In genomic region chr2:37711308-37711731, GRCh38 we compare ENCODE assay signal across 8 cellular contexts. TPM values are rescaled to one million over a fixed set of nuclear protein-coding genes. Genes with fewer than 3 reads are reported as not detected.
DNase-seq lines count a peak whose midpoint lies in the region; ATAC-seq and TF ChIP-seq lines count a peak whose summit lies in the region.

No MANE protein-coding gene starts in this region.

- H3K4me3 ChIP-seq in fibroblast of villous mesenchyme (ENCODE audit: low read depth, low read length) (no peak overlapping the region), coronary artery (no peak overlapping the region)

- H3K9me3 Mint-ChIP-seq in T-helper 2 cell treated with Interferon-gamma antibody and Interleukin-4, amounts not matched to agents 5 μg/mL and 100 μg/mL, for 36 hours, result peaks cover 26% of the 10 kb centered on the region

- peaks cover 51% of the 10 kb centered on the region for H3K4me1 Mint-ChIP-seq in T-helper 2 cell treated with Interferon-gamma antibody and Interleukin-4, amounts not matched to agents 5 μg/mL and 100 μg/mL, for 36 hours (ENCODE audit: low read depth)

- peak; percentile 73 for ATAC-seq in HG02885 (IDR thresholded peaks at IDR 0.05; ENCODE audit: poor library complexity, unreplicated experiment)

- peaks cover 3% of the 10 kb centered on the region for H3K27me3 Mint-ChIP-seq in T-helper 2 cell treated with Interferon-gamma antibody and Interleukin-4, amounts not matched to agents 5 μg/mL and 100 μg/mL, for 36 hours (ENCODE audit: low read depth)

- no peak overlapping the region for H3K27ac ChIP-seq in coronary artery

- peak overlapping the region; percentile 66 for H3K4me3 Mint-ChIP-seq in T-helper 2 cell treated with Interferon-gamma antibody and Interleukin-4, amounts not matched to agents 5 μg/mL and 100 μg/mL, for 36 hours

- H3K27ac Mint-ChIP-seq in T-helper 2 cell treated with Interferon-gamma antibody and Interleukin-4, amounts not matched to agents 5 μg/mL and 100 μg/mL, for 36 hours, result peak overlapping the region; percentile 71

- TF ChIP-seq CTCF in fibroblast of villous mesenchyme (IDR thresholded peaks at IDR 0.05; ENCODE audit: insufficient read depth, low read depth, low read length) (no peak), coronary artery (IDR thresholded peaks at IDR 0.05) (no peak)

- H3K36me3 Mint-ChIP-seq in T-helper 2 cell treated with Interferon-gamma antibody and Interleukin-4, amounts not matched to agents 5 μg/mL and 100 μg/mL, for 36 hours (ENCODE audit: low read depth), result peaks cover 15% of the 10 kb centered on the region

- DNase-seq in ELF-1 (ENCODE audit: low read depth, low spot score) (peak; percentile 83), fibroblast of villous mesenchyme (ENCODE audit: low read depth) (peak; percentile 90), NCI-H2171 (lab: John Stamatoyannopoulos, UW) (no peak), coronary artery (ENCODE audit: low spot score) (no peak), NCI-H1048 (lab: John Stamatoyannopoulos, UW) (no peak), RPMI8226 (no peak)
- DNase-seq in T-helper 2 cell treated with Interferon-gamma antibody and Interleukin-4, amounts not matched to agents 5 μg/mL and 100 μg/mL, for 36 hours (ENCODE audit: low spot score), result peak; percentile 32

RNA-seq across cellular contexts. Expression of gene CDC42EP3, which starts 39.9 kb away (rescaled TPM):
- total RNA-seq in fibroblast of villous mesenchyme, result 105 and 132 TPM in 2 replicates

Comparison
In these comparisons a context has a peak if more than half of its experiments do, and no peak if none do; other contexts are left out.
1. DNase-seq: peak in ELF-1 (single experiment), T-helper 2 cell treated with Interferon-gamma antibody and Interleukin-4, amounts not matched to agents 5 μg/mL and 100 μg/mL, for 36 hours (single experiment) and fibroblast of villous mesenchyme (single experiment); none in NCI-H2171 (single experiment), coronary artery (single experiment), NCI-H1048 (single experiment) and RPMI8226 (single experiment).